Comparison of ENCODE assay signal across 17 cellular contexts in the genomic region with DNA sequence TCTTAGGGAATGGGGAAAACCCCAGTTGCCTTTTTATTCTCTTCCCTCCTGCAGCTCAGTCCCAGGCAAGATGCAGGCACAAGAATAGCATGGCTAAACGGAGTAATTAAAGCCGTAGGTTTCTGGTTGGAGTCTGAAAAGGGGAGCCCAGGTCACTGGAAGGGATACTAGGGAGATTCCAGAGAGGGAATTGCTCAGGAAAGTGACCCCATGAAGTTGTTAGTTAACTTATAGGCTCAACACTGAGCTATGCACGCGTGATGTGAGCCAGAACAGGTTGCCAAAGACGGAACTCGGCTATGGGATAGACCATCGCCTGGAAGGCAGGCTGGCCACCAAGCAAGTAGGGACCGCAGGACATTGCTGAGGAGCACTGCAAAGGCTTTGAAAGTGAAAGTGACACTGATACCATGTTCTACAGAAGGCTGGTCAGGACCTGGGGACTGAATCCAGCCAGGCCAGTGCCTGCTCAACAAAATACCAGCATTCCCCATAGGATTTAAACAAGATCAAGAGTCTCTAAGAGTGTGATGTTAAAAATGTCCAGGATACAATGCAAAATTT. TPM values are rescaled to one million over a fixed set of nuclear protein-coding genes. Genes with fewer than 3 reads are reported as not detected.
DNase-seq lines count a peak whose midpoint lies in the region; ATAC-seq, FAIRE-seq and TF ChIP-seq lines count a peak whose summit lies in the region.
"Had no signal": no experiment of that assay in that cellular context is flagged by ENCODE, and none has a peak within 500 bp of the region (broad histone marks: within the 10 kb centered on the region; RNA-seq: fewer than 3 reads in every experiment).

No MANE protein-coding gene starts in this region.

- H3K23ac ChIP-seq in IMR-90 (ENCODE audit: low read depth, low read length), result no peak overlapping the region; the same call in 1 of the 2 replicates

- no peak for TF ChIP-seq RAD21 in IMR-90 (IDR thresholded peaks at IDR 0.05; ENCODE audit: low read length)

- no peak overlapping the region for H3K56ac ChIP-seq in IMR-90 (ENCODE audit: extremely low read depth, insufficient read depth, low read length)

- H4K5ac ChIP-seq in IMR-90 (ENCODE audit: low read depth, low read length), result no peak overlapping the region

- H4K20me1 ChIP-seq in IMR-90 (ENCODE audit: insufficient read depth, low read length) (peaks cover 34% of the 10 kb centered on the region), fibroblast of lung (ENCODE audit: control insufficient read depth, extremely low read depth, insufficient read depth, low read length) (no peaks in the 10 kb centered on the region)

- ATAC-seq in IMR-90 (ENCODE audit: low read depth), result peak; percentile 64
- ATAC-seq in pancreas, result peak; percentile 30 to 80 (median 68)
- ATAC-seq in GM19455 (IDR thresholded peaks at IDR 0.05; ENCODE audit: unreplicated experiment), result no peak
- ATAC-seq: SK-N-SH treated with all-trans-retinoic acid at 6 μM for 48 hours had no signal

- H3K27ac ChIP-seq in IMR-90 (ENCODE audit: insufficient read depth, low read length), result no peak overlapping the region
- H3K27ac ChIP-seq in fibroblast of lung (ENCODE audit: insufficient read depth, low read length), result no peak overlapping the region
- peak overlapping the region in 3 of 4 donors; percentile 29 to 53 (median 30) for H3K27ac ChIP-seq in pancreas
- H3K27ac ChIP-seq: WERI-Rb-1 had no signal

- POLR2A ChIA-PET in IMR-90 (lab: Charles Lee; ENCODE audit: unreplicated experiment), result no interaction called here

- no peaks in the 10 kb centered on the region for H3K9me3 ChIP-seq in IMR-90 (ENCODE audit: control insufficient read depth, insufficient read depth, low read length)
- no peaks in the 10 kb centered on the region for H3K9me3 ChIP-seq in fibroblast of lung (ENCODE audit: control insufficient read depth, insufficient read depth, low read depth, low read length)
- no peaks in the 10 kb centered on the region for H3K9me3 ChIP-seq in pancreas
- H3K9me3 ChIP-seq: heart left ventricle had no signal

- no peak for TF ChIP-seq POLR2A in IMR-90 (IDR thresholded peaks at IDR 0.05; ENCODE audit: low read depth, low read length)

- H3K9ac ChIP-seq in IMR-90 (ENCODE audit: low read depth, low read length) (no peak overlapping the region), fibroblast of lung (ENCODE audit: insufficient read depth, low read length) (no peak overlapping the region)

- peaks cover 20% of the 10 kb centered on the region for H3K9me1 ChIP-seq in IMR-90 (ENCODE audit: insufficient read depth, low read length)

- BruUV-seq in IMR-90 (replicated peaks; lab: Mats Ljungman, UMichigan), result no TSS peak

- no peak overlapping the region for H3K14ac ChIP-seq in IMR-90 (replicated peaks; ENCODE audit: low read depth, low read length)

- H3K18ac ChIP-seq in IMR-90 (ENCODE audit: low read depth, low read length), result no peak overlapping the region

- FAIRE-seq in pancreas (lab: Jason Lieb, UNC), result no peak
- FAIRE-seq: bronchial epithelial cell had no signal

- H4K8ac ChIP-seq in IMR-90 (ENCODE audit: low read depth in 2 of 2, low read length in 2 of 2), result no peak overlapping the region

- no peak overlapping the region for H2BK120ac ChIP-seq in IMR-90 (ENCODE audit: low read depth, low read length)

- H4K91ac ChIP-seq in IMR-90 (ENCODE audit: insufficient read depth, low read depth, low read length), result no peak overlapping the region

- H3K27me3 ChIP-seq in IMR-90 (ENCODE audit: control insufficient read depth, insufficient read depth, low read length) (no peaks in the 10 kb centered on the region), fibroblast of lung (ENCODE audit: control insufficient read depth, insufficient read depth, low read length) (no peaks in the 10 kb centered on the region), pancreas (no peaks in the 10 kb centered on the region)
- H3K27me3 ChIP-seq: heart left ventricle had no signal

- H2AK9ac ChIP-seq in IMR-90 (replicated peaks; ENCODE audit: low read depth, low read length, poor library complexity), result peak overlapping the region; percentile 60

- peaks cover 48% of the 10 kb centered on the region for H3K79me2 ChIP-seq in fibroblast of lung (ENCODE audit: control insufficient read depth, insufficient read depth, low read length)

- H3K79me1 ChIP-seq in IMR-90 (ENCODE audit: low read depth in 1 of 2, low read length in 2 of 2), result peaks cover 32 to 75% of the 10 kb centered on the region in 2 experiments

- H3K4me1 ChIP-seq in IMR-90 (ENCODE audit: control insufficient read depth, insufficient read depth, low read length) (peaks cover 4% of the 10 kb centered on the region; the same call in 1 of the 2 replicates), fibroblast of lung (ENCODE audit: control insufficient read depth, extremely low read depth, insufficient read depth, low read length) (peaks cover 3% of the 10 kb centered on the region), pancreas (peaks cover 17 to 26% (median 23%) of the 10 kb centered on the region in 3 donors)

- peak overlapping the region; percentile 54 for H3K4me2 ChIP-seq in IMR-90 (ENCODE audit: low read depth, low read length)
- H3K4me2 ChIP-seq in fibroblast of lung (ENCODE audit: extremely low read depth, insufficient read depth, low read length), result peak overlapping the region; percentile 32

- intact Hi-C loops in IMR-90 (cut with micrococcal nuclease), result no loop called here
- intact Hi-C loops in pancreas (cut with DNase I), result no loop called here

- in situ Hi-C loops in IMR-90 (cut with MboI; ENCODE audit: low sequenced_read_pairs), result no loop called here

- H2BK5ac ChIP-seq in IMR-90 (ENCODE audit: low read depth, low read length, poor library complexity, severe bottlenecking), result no peak overlapping the region

- H2BK15ac ChIP-seq in IMR-90 (ENCODE audit: low read depth, low read length), result no peak overlapping the region

- no peak overlapping the region for H2AK5ac ChIP-seq in IMR-90 (ENCODE audit: low read depth, low read length)

- peak; percentile 37 for DNase-seq in AG20443 (ENCODE audit: low spot score)
- DNase-seq in IMR-90, result no peak
- DNase-seq in fibroblast of lung (ENCODE audit: low read depth in 2 of 2), result no peak
- DNase-seq in pancreas, result no peak
- DNase-seq in NCI-H2196 (lab: John Stamatoyannopoulos, UW; ENCODE audit: unreplicated experiment), result no peak
- DNase-seq in HUDEP-2 (lab: John Stamatoyannopoulos, UW; ENCODE audit: unreplicated experiment in 76 of 76), result no peak
- no peak for DNase-seq in stimulated activated CD4-positive, alpha-beta T cell treated with anti-CD3 and anti-CD28 coated beads, Interleukin-4, amount 100 ng/mL, for 4 hours
- DNase-seq: activated naive CD4-positive, alpha-beta T cell treated with anti-CD3 and anti-CD28 coated beads for 36 hours; heart left ventricle; KBM-7; left cardiac atrium; NCI-H1417; NCI-H446 treated with DMSO at 0.1 percent for 48 hours; WERI-Rb-1 had no signal

- H3K4me3 ChIP-seq in IMR-90 (ENCODE audit: insufficient read depth, low read depth, low read length) (no peak overlapping the region), fibroblast of lung (replicated peaks in 1 of 4; ENCODE audit: control extremely low read depth in 1 of 4, insufficient read depth in 1 of 4, low read depth in 3 of 4, low read length in 4 of 4) (peak overlapping the region in 1 of 4 experiments; percentile 11), pancreas (no peak overlapping the region)
- H3K4me3 ChIP-seq: heart left ventricle had no signal

- CTCF ChIA-PET in IMR-90 (lab: Yijun Ruan, JAX), result no interaction called here

- 97% methylated on average over 4 of the region's 8 CpGs; no CpG with 5 or more reads in 1 of the 2 experiments for WGBS in IMR-90 (ENCODE audit: extremely low coverage in 2 of 2, insufficient read length in 1 of 2), 2 experiments
- WGBS in pancreas, 2 donors, result 46 to 60% methylated on average over 8 of the region's 8 CpGs

- dilution Hi-C loops in IMR-90 (cut with HindIII; ENCODE audit: low sequenced_read_pairs, unreplicated experiment), result no loop called here

- H2BK20ac ChIP-seq in IMR-90 (ENCODE audit: low read depth, low read length), result no peak overlapping the region

- H3K4ac ChIP-seq in IMR-90 (ENCODE audit: low read depth, low read length), result no peak overlapping the region

- no peak for TF ChIP-seq CTCF in IMR-90 (conservative IDR thresholded peaks at IDR 0.05; ENCODE audit: low read depth, low read length)
- no peak for TF ChIP-seq CTCF in fibroblast of lung (conservative IDR thresholded peaks at IDR 0.05 in 1 of 2, IDR thresholded peaks at IDR 0.05 in 1 of 2; ENCODE audit: low read depth in 1 of 2, low read length in 2 of 2)
- TF ChIP-seq CTCF in pancreas (IDR thresholded peaks at IDR 0.05), result no peak

- H2AFZ ChIP-seq in IMR-90 (replicated peaks; ENCODE audit: low read length, poor library complexity) (no peak overlapping the region), fibroblast of lung (ENCODE audit: low read length) (no peak overlapping the region)

- peaks cover 1% of the 10 kb centered on the region; the same call in 1 of the 2 replicates for H3K36me3 ChIP-seq in IMR-90 (ENCODE audit: control insufficient read depth, insufficient read depth, low read length)
- H3K36me3 ChIP-seq in fibroblast of lung (ENCODE audit: control insufficient read depth, insufficient read depth, low read length), result no peaks in the 10 kb centered on the region
- H3K36me3 ChIP-seq in pancreas, result no peaks in the 10 kb centered on the region
- H3K36me3 ChIP-seq: heart left ventricle, WERI-Rb-1 had no signal

RNA-seq across cellular contexts. Expression of a gene that starts 7.3 kb away (rescaled TPM):
- 30.8 and 38.6 TPM in 2 replicates for total RNA-seq in IMR-90 (2012; rRNA removed)
- polyA plus RNA-seq in IMR-90 (2012; rRNA removed), result 15.5 and 17.1 TPM in 2 replicates
- polyA plus RNA-seq in IMR-90 (2012; cell fraction: cytosol; rRNA removed), result 7.2 and 7.7 TPM in 2 replicates
- polyA plus RNA-seq in IMR-90 (2012; cell fraction: nucleus; rRNA removed; ENCODE audit: low replicate concordance), result 15.5 and 22.7 TPM in 2 replicates
- total RNA-seq in fibroblast of lung, result 28.2 and 29.3 TPM in 2 replicates
- 31.7 and 41.0 TPM in 2 replicates for polyA plus RNA-seq in fibroblast of lung
- 21.9 and 33.9 TPM in 2 replicates for polyA plus RNA-seq in fibroblast of lung (2012)
- polyA minus RNA-seq in fibroblast of lung (ENCODE audit: low replicate concordance), result 58.0 and 66.6 TPM in 2 replicates
- total RNA-seq in pancreas, result 10 to 100 TPM; 16.9 to 44.9 (median 24.2) TPM
- polyA plus RNA-seq in pancreas, result 10 to 100 TPM; 26.2 to 35.3 TPM

RNA-seq across cellular contexts. Expression of a gene that starts 47.7 kb away (rescaled TPM):
- total RNA-seq in IMR-90 (2012; rRNA removed), result 504 and 570 TPM in 2 replicates
- polyA plus RNA-seq in IMR-90 (2012; rRNA removed), result 320 and 420 TPM in 2 replicates
- polyA plus RNA-seq in IMR-90 (2012; cell fraction: cytosol; rRNA removed), result 75.8 and 130 TPM in 2 replicates
- 96.8 and 681 TPM in 2 replicates for polyA plus RNA-seq in IMR-90 (2012; cell fraction: nucleus; rRNA removed; ENCODE audit: low replicate concordance)
- 326 and 403 TPM in 2 replicates for total RNA-seq in fibroblast of lung
- 795 and 927 TPM in 2 replicates for polyA plus RNA-seq in fibroblast of lung
- polyA plus RNA-seq in fibroblast of lung (2012), result 386 and 449 TPM in 2 replicates
- polyA minus RNA-seq in fibroblast of lung (ENCODE audit: low replicate concordance), result 349 and 400 TPM in 2 replicates
- 100 to 1,000 TPM; 149 to 245 (median 204) TPM for total RNA-seq in pancreas
- 100 to 1,000 TPM; 106 to 158 TPM for polyA plus RNA-seq in pancreas

RNA-seq across cellular contexts. Expression of a gene that starts 47.9 kb away (rescaled TPM):
- total RNA-seq in IMR-90 (2012; rRNA removed) (1,093 and 1,165 TPM in 2 replicates), fibroblast of lung (1,289 and 1,354 TPM in 2 replicates), pancreas (100 to 1,000 TPM; 733 to 996 (median 775) TPM)
- polyA plus RNA-seq in IMR-90 (2012; rRNA removed) (648 and 649 TPM in 2 replicates), fibroblast of lung (626 and 639 TPM in 2 replicates), pancreas (100 to 1,000 TPM; 273 to 346 TPM)
- 217 and 232 TPM in 2 replicates for polyA plus RNA-seq in IMR-90 (2012; cell fraction: cytosol; rRNA removed)
- polyA plus RNA-seq in IMR-90 (2012; cell fraction: nucleus; rRNA removed; ENCODE audit: low replicate concordance), result 545 and 768 TPM in 2 replicates
- 514 and 635 TPM in 2 replicates for polyA plus RNA-seq in fibroblast of lung (2012)
- 1,624 and 1,651 TPM in 2 replicates for polyA minus RNA-seq in fibroblast of lung (ENCODE audit: low replicate concordance)

Comparison
In these comparisons a context has a peak if more than half of its experiments do, and no peak if none do; other contexts are left out.
1. H3K27ac ChIP-seq: peak in pancreas (3 of 4); none in IMR-90 (single experiment) and fibroblast of lung (single experiment).